In the genomic region with DNA sequence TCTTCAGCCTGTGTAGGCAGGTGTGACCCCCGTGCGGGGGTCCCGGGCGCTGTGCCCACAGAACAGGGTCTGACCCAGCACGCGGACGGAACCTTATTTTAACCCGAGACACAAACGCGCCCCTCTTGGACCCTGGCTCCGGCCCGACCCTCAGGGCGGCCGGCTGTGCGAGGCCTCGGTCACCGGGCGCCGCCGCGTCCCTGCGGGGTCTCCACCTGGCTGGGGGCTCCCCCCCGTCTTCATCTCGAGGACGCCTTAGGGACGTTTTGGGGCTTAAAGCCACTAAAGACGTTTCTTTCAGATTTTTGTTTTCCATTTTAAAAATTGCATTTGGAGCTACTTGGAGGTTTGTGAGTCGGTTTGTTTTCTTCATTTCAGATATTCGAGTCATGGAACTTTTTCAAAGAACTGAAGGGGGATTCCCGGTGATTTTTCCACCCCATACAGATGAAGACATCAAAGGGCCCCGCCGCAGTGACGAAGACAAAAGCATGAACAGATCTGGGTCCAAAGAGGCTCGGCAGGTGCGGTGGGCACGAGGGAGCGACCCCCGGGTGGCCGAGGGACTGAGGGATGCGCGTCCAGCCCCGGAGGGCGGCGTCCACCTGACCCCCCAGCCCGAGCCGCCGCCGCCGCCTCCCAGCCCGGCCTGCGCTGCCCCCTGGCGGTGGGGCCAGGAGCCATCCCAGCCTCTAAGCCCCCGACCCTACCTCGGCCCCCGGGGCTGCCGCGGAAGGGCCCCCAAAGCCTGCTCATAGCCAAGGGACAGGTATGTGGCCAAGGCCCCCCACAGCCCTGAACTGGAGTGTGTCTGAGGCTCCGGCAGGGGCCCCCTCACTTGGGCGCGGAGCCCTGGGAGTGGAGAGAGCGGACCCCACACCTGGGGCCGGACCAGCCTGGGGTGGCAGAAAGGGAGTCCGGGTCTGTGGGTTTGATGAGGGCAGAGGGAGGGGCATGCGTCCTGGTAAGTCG, we compare ENCODE assay signal across 8 cellular contexts. TPM values are rescaled to one million over a fixed set of nuclear protein-coding genes. Genes with fewer than 3 reads are reported as not detected.
A peak's percentile ranks its signal among the peaks of the same experiment; 100 is the strongest.
DNase-seq lines count a peak whose midpoint lies in the region; ATAC-seq and TF ChIP-seq lines count a peak whose summit lies in the region.

No MANE protein-coding gene starts in this region.

- peaks cover 0 to 11% (median 4%) of the 10 kb centered on the region in 12 donors for H3K4me1 ChIP-seq in heart left ventricle

- peak overlapping the region; percentile 88 for H3K4me3 Mint-ChIP-seq in activated T-helper 2 cell treated with anti-CD3 and anti-CD28 coated beads, Interferon-gamma antibody, Interleukin-2, Interleukin-4, amounts not matched to agents 10 μg/mL and 5 μg/mL and 100 μg/mL, durations not matched to agents 14 hours and 24 hours and 36 hours (ENCODE audit: low read depth)

- peaks cover 12% of the 10 kb centered on the region for H3K36me3 Mint-ChIP-seq in activated T-helper 2 cell treated with anti-CD3 and anti-CD28 coated beads, Interferon-gamma antibody, Interleukin-2, Interleukin-4, amounts not matched to agents 10 μg/mL and 5 μg/mL and 100 μg/mL, durations not matched to agents 14 hours and 24 hours and 36 hours (ENCODE audit: low read depth)

- peak in 3 of 4 donors; percentile 11 to 64 (median 33) for ATAC-seq in heart left ventricle
- ATAC-seq in HG03520 (IDR thresholded peaks at IDR 0.05; ENCODE audit: unreplicated experiment), result no peak

- peak overlapping the region in 1 of 12 donors; percentile 25 for H3K4me3 ChIP-seq in heart left ventricle

- peaks cover 29% of the 10 kb centered on the region for H3K4me1 Mint-ChIP-seq in activated T-helper 2 cell treated with anti-CD3 and anti-CD28 coated beads, Interferon-gamma antibody, Interleukin-2, Interleukin-4, amounts not matched to agents 10 μg/mL and 5 μg/mL and 100 μg/mL, durations not matched to agents 14 hours and 24 hours and 36 hours (ENCODE audit: low read depth)

- WGBS in heart left ventricle, 4 donors, result 43 to 50% (median 49%) methylated on average over 60 to 65 of the region's 65 CpGs

- no peaks in the 10 kb centered on the region for H3K27me3 Mint-ChIP-seq in activated T-helper 2 cell treated with anti-CD3 and anti-CD28 coated beads, Interferon-gamma antibody, Interleukin-2, Interleukin-4, amounts not matched to agents 10 μg/mL and 5 μg/mL and 100 μg/mL, durations not matched to agents 14 hours and 24 hours and 36 hours (ENCODE audit: low read depth)

- intact Hi-C loops in activated T-helper 2 cell treated with anti-CD3 and anti-CD28 coated beads, Interferon-gamma antibody, Interleukin-2, Interleukin-4, amounts not matched to agents 10 μg/mL and 5 μg/mL and 100 μg/mL, durations not matched to agents 14 hours and 24 hours and 36 hours (cut with micrococcal nuclease), result loop anchor here (1.0 to 5.0 kb wide), 3 partner anchors 24 to 79 kb away; a partner anchor contains a TSS
- intact Hi-C loops in heart left ventricle (cut with DNase I), result loop anchor here (1.0 to 10.0 kb wide), 14 partner anchors 79 to 294 kb away; a partner anchor contains a TSS

- DNase-seq in ELF-1 (ENCODE audit: low read depth, low spot score) (peak; percentile 65), OCI-M1 (lab: John Stamatoyannopoulos, UW) (peak; percentile 33), heart left ventricle (no peak), islet precursor cell (no peak), SIG-M5 (lab: John Stamatoyannopoulos, UW) (no peak)
- peak; percentile 57 for DNase-seq in activated T-helper 2 cell treated with anti-CD3 and anti-CD28 coated beads, Interferon-gamma antibody, Interleukin-2, Interleukin-4, amounts not matched to agents 10 μg/mL and 5 μg/mL and 100 μg/mL, durations not matched to agents 14 hours and 24 hours and 36 hours (ENCODE audit: low spot score)
- peak; percentile 85 for DNase-seq in stimulated activated CD4-positive, alpha-beta T cell treated with anti-CD3 and anti-CD28 coated beads, Interleukin-2, amount 100 ng/mL, for 4 hours (ENCODE audit: low read depth)

- peak overlapping the region in 1 of 12 donors; percentile 9 for H3K27ac ChIP-seq in heart left ventricle

- no peak for TF ChIP-seq POLR2A in heart left ventricle (IDR thresholded peaks at IDR 0.05)

- peaks cover 0 to 21% (median under 1%) of the 10 kb centered on the region in 9 donors for H3K27me3 ChIP-seq in heart left ventricle

- H3K9me3 ChIP-seq in heart left ventricle, result no peaks in the 10 kb centered on the region

- H3K9me3 Mint-ChIP-seq in activated T-helper 2 cell treated with anti-CD3 and anti-CD28 coated beads, Interferon-gamma antibody, Interleukin-2, Interleukin-4, amounts not matched to agents 10 μg/mL and 5 μg/mL and 100 μg/mL, durations not matched to agents 14 hours and 24 hours and 36 hours, result no peaks in the 10 kb centered on the region

- peak overlapping the region; percentile 98 for H3K27ac Mint-ChIP-seq in activated T-helper 2 cell treated with anti-CD3 and anti-CD28 coated beads, Interferon-gamma antibody, Interleukin-2, Interleukin-4, amounts not matched to agents 10 μg/mL and 5 μg/mL and 100 μg/mL, durations not matched to agents 14 hours and 24 hours and 36 hours

- TF ChIP-seq CTCF in heart left ventricle (IDR thresholded peaks at IDR 0.05), result peak; percentile 84 to 95 (median 90)

- peaks cover 0 to 10% (median 0%) of the 10 kb centered on the region in 9 donors for H3K36me3 ChIP-seq in heart left ventricle

RNA-seq across cellular contexts. Expression of a gene that starts 3.8 kb away (rescaled TPM):
- 345 and 351 TPM in 2 replicates for total RNA-seq in activated T-helper 2 cell treated with anti-CD3 and anti-CD28 coated beads, Interferon-gamma antibody, Interleukin-2, Interleukin-4, amounts not matched to agents 10 μg/mL and 5 μg/mL and 100 μg/mL, durations not matched to agents 14 hours and 24 hours and 36 hours
- total RNA-seq in heart left ventricle, result 1 to 10 TPM in 2 of 9 donors, under 1 TPM in 5, not detected in 2; 0.21 to 8.6 (median 0.42) TPM
- polyA plus RNA-seq in heart left ventricle, result under 1 TPM; 0.23 to 0.53 TPM

RNA-seq across cellular contexts. Expression of a gene that starts 12.3 kb away (rescaled TPM):
- total RNA-seq in activated T-helper 2 cell treated with anti-CD3 and anti-CD28 coated beads, Interferon-gamma antibody, Interleukin-2, Interleukin-4, amounts not matched to agents 10 μg/mL and 5 μg/mL and 100 μg/mL, durations not matched to agents 14 hours and 24 hours and 36 hours, result 2.7 and 3.7 TPM in 2 replicates
- 10 to 100 TPM in 2 of 9 donors, 1 to 10 TPM in 7; 2.3 to 41.6 (median 3.5) TPM for total RNA-seq in heart left ventricle
- polyA plus RNA-seq in heart left ventricle, result 1 to 10 TPM; 2.3 to 3.4 TPM

RNA-seq across cellular contexts. Expression of a gene that starts 37.8 kb away (rescaled TPM):
- not detected in 2 replicates for total RNA-seq in activated T-helper 2 cell treated with anti-CD3 and anti-CD28 coated beads, Interferon-gamma antibody, Interleukin-2, Interleukin-4, amounts not matched to agents 10 μg/mL and 5 μg/mL and 100 μg/mL, durations not matched to agents 14 hours and 24 hours and 36 hours
- total RNA-seq in heart left ventricle, result not detected
- polyA plus RNA-seq in heart left ventricle, result not detected

RNA-seq across cellular contexts. Expression of a gene that starts 47.7 kb away (rescaled TPM):
- total RNA-seq in activated T-helper 2 cell treated with anti-CD3 and anti-CD28 coated beads, Interferon-gamma antibody, Interleukin-2, Interleukin-4, amounts not matched to agents 10 μg/mL and 5 μg/mL and 100 μg/mL, durations not matched to agents 14 hours and 24 hours and 36 hours, result 139 and 151 TPM in 2 replicates
- total RNA-seq in heart left ventricle, result 10 to 100 TPM; 38.4 to 83.9 (median 66.1) TPM
- polyA plus RNA-seq in heart left ventricle, result 10 to 100 TPM; 47.5 to 88.1 TPM

RNA-seq across cellular contexts. Expression of a gene that starts 50.3 kb away (rescaled TPM):
- 0.18 TPM in 1 of 2 replicates, not detected in the other for total RNA-seq in activated T-helper 2 cell treated with anti-CD3 and anti-CD28 coated beads, Interferon-gamma antibody, Interleukin-2, Interleukin-4, amounts not matched to agents 10 μg/mL and 5 μg/mL and 100 μg/mL, durations not matched to agents 14 hours and 24 hours and 36 hours
- 10 to 100 TPM in 1 of 9 donors, 1 to 10 TPM in 6, under 1 TPM in 2; 0.58 to 21.9 (median 1.7) TPM for total RNA-seq in heart left ventricle
- under 1 TPM; 0.11 TPM for polyA plus RNA-seq in heart left ventricle

Comparison
In these comparisons a context has a peak if more than half of its experiments do, and no peak if none do; other contexts are left out.
1. DNase-seq: peak in ELF-1 (single experiment), OCI-M1 (single experiment), activated T-helper 2 cell treated with anti-CD3 and anti-CD28 coated beads, Interferon-gamma antibody, Interleukin-2, Interleukin-4, amounts not matched to agents 10 μg/mL and 5 μg/mL and 100 μg/mL, durations not matched to agents 14 hours and 24 hours and 36 hours (single experiment) and stimulated activated CD4-positive, alpha-beta T cell treated with anti-CD3 and anti-CD28 coated beads, Interleukin-2, amount 100 ng/mL, for 4 hours (single experiment); none in heart left ventricle (0 of 5), islet precursor cell (single experiment) and SIG-M5 (single experiment).
2. RNA of a gene that starts 3.8 kb away (total RNA-seq): 345 to 351 TPM in activated T-helper 2 cell treated with anti-CD3 and anti-CD28 coated beads, Interferon-gamma antibody, Interleukin-2, Interleukin-4, amounts not matched to agents 10 μg/mL and 5 μg/mL and 100 μg/mL, durations not matched to agents 14 hours and 24 hours and 36 hours; 0.21 to 8.6 TPM in heart left ventricle; every median in the first group is over 10 times any median in the second.